Comparison of ENCODE assay signal across 1 cellular context in the genomic region with DNA sequence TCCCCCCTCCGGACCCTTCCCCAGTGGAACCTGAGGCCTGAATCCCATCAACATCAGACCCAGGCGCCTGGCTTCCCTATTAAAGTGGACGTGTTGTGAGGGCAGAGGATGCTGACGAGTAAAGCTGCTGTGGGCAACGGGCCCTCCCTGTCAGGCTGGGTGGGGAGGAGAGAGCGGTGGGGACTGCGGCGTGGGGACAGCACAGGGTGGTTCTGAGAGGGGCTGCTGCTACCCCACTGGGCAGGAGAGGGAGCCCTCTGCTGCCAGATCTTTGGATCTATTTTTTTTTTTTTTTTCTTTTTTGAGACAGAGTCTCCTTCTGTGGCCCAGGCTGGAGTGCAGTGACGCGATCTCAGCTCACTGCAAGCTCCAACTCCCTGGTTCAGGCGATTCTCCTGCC.
TF ChIP-seq lines count a peak whose summit lies in the region.

No MANE protein-coding gene starts in this region.

TF ChIP-seq in H1, 55 proteins besides CTCF, POLR2A, EP300 and RAD21:
- TF ChIP-seq SIRT6 (IDR thresholded peaks at IDR 0.05; ENCODE audit: low read length) (no peak), ZNF274 (IDR thresholded peaks at IDR 0.05; ENCODE audit: borderline replicate concordance, extremely low read depth, low read length) (no peak), RXRA (IDR thresholded peaks at IDR 0.05; ENCODE audit: insufficient read depth, low read depth, low read length) (no peak), CREB1 (IDR thresholded peaks at IDR 0.05) (no peak), YY1 (IDR thresholded peaks at IDR 0.05; ENCODE audit: low read depth, low read length) (no peak), JUND (IDR thresholded peaks at IDR 0.05; ENCODE audit: low read length) (no peak), KDM5A (IDR thresholded peaks at IDR 0.05; ENCODE audit: low read length) (no peak), MAFK (IDR thresholded peaks at IDR 0.05; ENCODE audit: low read depth, low read length) (no peak), GTF2F1 (IDR thresholded peaks at IDR 0.05; ENCODE audit: borderline replicate concordance, low read depth, low read length) (no peak), SUZ12 (IDR thresholded peaks at IDR 0.05; ENCODE audit: low read length) (no peak), TAF1 (IDR thresholded peaks at IDR 0.05; ENCODE audit: low read depth, low read length) (no peak), RFX5 (IDR thresholded peaks at IDR 0.05; ENCODE audit: borderline replicate concordance, low read depth, low read length) (no peak), SAP30 (IDR thresholded peaks at IDR 0.05; ENCODE audit: insufficient read depth, insufficient replicate concordance, low read length) (no peak), SP1 (IDR thresholded peaks at IDR 0.05; ENCODE audit: low read depth, low read length) (no peak), BCL11A (IDR thresholded peaks at IDR 0.05; ENCODE audit: low read depth in 2 of 2, low read length in 2 of 2) (no peak), FOSL1 (IDR thresholded peaks at IDR 0.05; ENCODE audit: insufficient read depth, low read depth, low read length) (no peak)
- TF ChIP-seq, protein P1, sequence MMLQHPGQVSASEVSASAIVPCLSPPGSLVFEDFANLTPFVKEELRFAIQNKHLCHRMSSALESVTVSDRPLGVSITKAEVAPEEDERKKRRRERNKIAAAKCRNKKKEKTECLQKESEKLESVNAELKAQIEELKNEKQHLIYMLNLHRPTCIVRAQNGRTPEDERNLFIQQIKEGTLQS (IDR thresholded peaks at IDR 0.05; ENCODE audit: insufficient read depth, low read depth, low read length): no peak
- TF ChIP-seq, protein P2, sequence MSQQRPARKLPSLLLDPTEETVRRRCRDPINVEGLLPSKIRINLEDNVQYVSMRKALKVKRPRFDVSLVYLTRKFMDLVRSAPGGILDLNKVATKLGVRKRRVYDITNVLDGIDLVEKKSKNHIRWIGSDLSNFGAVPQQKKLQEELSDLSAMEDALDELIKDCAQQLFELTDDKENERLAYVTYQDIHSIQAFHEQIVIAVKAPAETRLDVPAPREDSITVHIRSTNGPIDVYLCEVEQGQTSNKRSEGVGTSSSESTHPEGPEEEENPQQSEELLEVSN (IDR thresholded peaks at IDR 0.05): no peak
TF ChIP-seq in H1: peak in this region for 0.
